8 cellular contexts compared by ENCODE assay signal in genomic region chr12:45214739-45215418, GRCh38. TPM values are rescaled to one million over a fixed set of nuclear protein-coding genes. Genes with fewer than 3 reads are reported as not detected.
A peak's percentile ranks its signal among the peaks of the same experiment; 100 is the strongest.
DNase-seq lines count a peak whose midpoint lies in the region; ATAC-seq, FAIRE-seq and TF ChIP-seq lines count a peak whose summit lies in the region.

No MANE protein-coding gene starts in this region.

- peaks cover 4% of the 10 kb centered on the region for H3K23me2 ChIP-seq in H1 (ENCODE audit: low read depth, low read length)

- H3K14ac ChIP-seq in H1 (ENCODE audit: insufficient read length): no peak overlapping the region

- peak overlapping the region in 3 of 4 experiments; percentile 67 to 95 (median 90); a peak in 4 of 7 replicates for H3K9ac ChIP-seq in H1 (replicated peaks in 1 of 4; ENCODE audit: extremely low read depth in 1 of 4, low read depth in 3 of 4, low read length in 3 of 4)

- 48% methylated on average over 11 of the region's 11 CpGs; no CpG with 5 or more reads in 1 of the 2 experiments for WGBS in H1 (ENCODE audit: extremely low coverage in 1 of 2, insufficient coverage in 1 of 2, insufficient read length in 1 of 2, insufficient replicate concordance in 2 of 2, low coverage in 1 of 2, low lambda C conversion rate in 2 of 2, missing lambda C conversion rate in 1 of 2), 2 experiments

- H3K9me3 ChIP-seq in OCI-LY7 (ENCODE audit: low read length) (no peaks in the 10 kb centered on the region), H1 (ENCODE audit: insufficient read depth in 2 of 2, low read depth in 1 of 2, low read length in 1 of 2) (no peaks in the 10 kb centered on the region)

- H3K36me3 Mint-ChIP-seq in neural crest cell (ENCODE audit: low read depth): no peaks in the 10 kb centered on the region

- H2AK5ac ChIP-seq in H1 (ENCODE audit: low read depth, low read length): no peak overlapping the region

- H3K4ac ChIP-seq in H1 (replicated peaks; ENCODE audit: insufficient read length, low read depth, low read length): no peak overlapping the region

- POLR2A ChIA-PET in OCI-LY7 (lab: Charles Lee) (interaction anchor here (0.5 to 1.3 kb wide), 10 partner anchors 17 to 1761 kb away, joined by 3 to 5 read pairs (median 3); partner anchors contain the start of gene IRAK4), H1 (lab: Charles Lee; ENCODE audit: partially characterized antibody) (interaction anchor here (0.9 to 7.5 kb wide), 11 partner anchors 8 to 49 kb away, joined by 3 to 75 read pairs (median 5); no protein-coding TSS in a partner anchor)

- H2AFZ ChIP-seq in OCI-LY7 (ENCODE audit: low read length) (peak overlapping the region; percentile 98), H1 (ENCODE audit: low read length) (peak overlapping the region; percentile 98; the same call in 1 of the 2 replicates)

- no peak overlapping the region for H3K23ac ChIP-seq in H1 (ENCODE audit: insufficient read length)

- FAIRE-seq in H1 (lab: Jason Lieb, UNC): no peak
- no peak for FAIRE-seq in urothelium cell line (lab: Jason Lieb, UNC)

- peak overlapping the region; percentile 12 for H3K56ac ChIP-seq in H1 (replicated peaks; ENCODE audit: insufficient read length, low read depth, low read length)

- BruUV-seq in OCI-LY7 (replicated peaks; lab: Mats Ljungman, UMichigan): TSS peak; percentile 80

- H2BK20ac ChIP-seq in H1 (ENCODE audit: low read length): no peak overlapping the region

- CTCF ChIA-PET in OCI-LY7 (lab: Charles Lee; ENCODE audit: unreplicated experiment) (interaction anchor here (0.9 kb wide), 1 partner anchor 15 kb away, joined by 3 read pairs; no protein-coding TSS in a partner anchor), H1 (lab: Charles Lee; ENCODE audit: partially characterized antibody) (interaction anchor here (0.5 to 2.3 kb wide), 13 partner anchors 12 to 271 kb away, joined by 3 to 8 read pairs (median 3); no protein-coding TSS in a partner anchor)

- TF ChIP-seq POLR2A in H1 (IDR thresholded peaks at IDR 0.05; ENCODE audit: control extremely low read depth in 1 of 2, low read depth in 2 of 2, low read length in 2 of 2): no peak

- H3K27me3 Mint-ChIP-seq in neural crest cell (ENCODE audit: low read depth): no peaks in the 10 kb centered on the region

- peak; percentile 24 for DNase-seq in Daoy (ENCODE audit: low read depth)
- no peak for DNase-seq in OCI-LY7 (ENCODE audit: low spot score)
- DNase-seq in H1 (ENCODE audit: low read depth in 1 of 2, low spot score in 2 of 2): no peak
- no peak for DNase-seq in neural crest cell (ENCODE audit: low read depth, low spot score)
- no peak for DNase-seq in NCI-H69 (lab: John Stamatoyannopoulos, UW)
- DNase-seq in urothelium cell line (ENCODE audit: low spot score): no peak

- H3K4me1 ChIP-seq in OCI-LY7 (ENCODE audit: insufficient read depth, low read length, poor library complexity, severe bottlenecking) (peaks cover 19% of the 10 kb centered on the region), H1 (replicated peaks in 1 of 4; ENCODE audit: control insufficient read depth in 3 of 4, insufficient read depth in 4 of 4, low read length in 3 of 4) (peaks cover 0 to 9% (median 4%) of the 10 kb centered on the region in 4 experiments; a peak in 4 of 7 replicates)

- no peaks in the 10 kb centered on the region for H3K9me3 Mint-ChIP-seq in neural crest cell

- H3K79me2 ChIP-seq in OCI-LY7 (ENCODE audit: insufficient read depth, low read depth, low read length) (peaks cover 31% of the 10 kb centered on the region), H1 (ENCODE audit: control insufficient read depth in 1 of 2, insufficient read depth in 2 of 2, low read length in 2 of 2) (peaks cover 3 to 34% of the 10 kb centered on the region in 2 experiments; a peak in 3 of 4 replicates)

- peak overlapping the region; percentile 98 for H3K27ac Mint-ChIP-seq in neural crest cell (ENCODE audit: unreplicated experiment)

- intact Hi-C loops in OCI-LY7 (cut with micrococcal nuclease; ENCODE audit: unreplicated experiment): loop anchor here (5.0 to 10.0 kb wide), 2 partner anchors 1057 to 1170 kb away; no protein-coding TSS in a partner anchor

- H3K36me3 ChIP-seq in OCI-LY7 (ENCODE audit: insufficient read depth, low read length): no peaks in the 10 kb centered on the region
- no peaks in the 10 kb centered on the region for H3K36me3 ChIP-seq in H1 (ENCODE audit: control insufficient read depth in 2 of 4, insufficient read depth in 4 of 4, low read length in 3 of 4)

- H4K91ac ChIP-seq in H1 (replicated peaks; ENCODE audit: insufficient read length, low read length): peak overlapping the region; percentile 39

- peaks cover 10% of the 10 kb centered on the region; the same call in 1 of the 2 replicates for H4K20me1 ChIP-seq in OCI-LY7 (ENCODE audit: insufficient read depth, low read length)
- H4K20me1 ChIP-seq in H1 (replicated peaks in 1 of 2; ENCODE audit: control insufficient read depth in 1 of 2, insufficient read depth in 2 of 2, low read length in 2 of 2): no peaks in the 10 kb centered on the region

- H3K9me2 ChIP-seq in OCI-LY7 (ENCODE audit: insufficient read depth, low read length): no peaks in the 10 kb centered on the region

- TF ChIP-seq CTCF in OCI-LY7 (conservative IDR thresholded peaks at IDR 0.05; ENCODE audit: low read length): no peak
- no peak for TF ChIP-seq CTCF in H1 (IDR thresholded peaks at IDR 0.05; ENCODE audit: control extremely low read depth in 1 of 3, insufficient read depth in 1 of 3, low read depth in 1 of 3, low read length in 3 of 3)
- TF ChIP-seq CTCF in neural crest cell (conservative IDR thresholded peaks at IDR 0.05): no peak

- no peak overlapping the region for H4K8ac ChIP-seq in H1 (ENCODE audit: extremely low read depth, insufficient read depth, low read length)

- H3K4me2 ChIP-seq in OCI-LY7 (ENCODE audit: low read length): peak overlapping the region; percentile 91
- H3K4me2 ChIP-seq in H1 (ENCODE audit: insufficient read depth in 1 of 2, low read depth in 2 of 2, low read length in 2 of 2): peak overlapping the region; percentile 94 to 98

- H3K79me1 ChIP-seq in H1 (ENCODE audit: low read depth, low read length): no peaks in the 10 kb centered on the region

- H4K5ac ChIP-seq in H1 (ENCODE audit: insufficient read length, low read depth, low read length): no peak overlapping the region

- TF ChIP-seq RAD21 in H1 (IDR thresholded peaks at IDR 0.05 in 1 of 2, conservative IDR thresholded peaks at IDR 0.05 in 1 of 2; ENCODE audit: low read depth in 2 of 2, low read length in 2 of 2): no peak

- no peak for TF ChIP-seq EP300 in H1 (IDR thresholded peaks at IDR 0.05; ENCODE audit: borderline replicate concordance in 1 of 2, low read depth in 2 of 2, low read length in 2 of 2)

- H3K4me3 ChIP-seq in OCI-LY7 (ENCODE audit: low read depth, low read length, poor library complexity, severe bottlenecking) (peak overlapping the region; percentile 90), H1 (ENCODE audit: extremely low read depth in 1 of 4, insufficient read depth in 2 of 4, low read depth in 3 of 4, low read length in 4 of 4) (peak overlapping the region; percentile 70 to 98 (median 84))

- H3K18ac ChIP-seq in H1 (ENCODE audit: extremely low read depth, low read length): no peak overlapping the region

- H3K4me3 Mint-ChIP-seq in neural crest cell: peak overlapping the region; percentile 94

- no peak overlapping the region for H2BK12ac ChIP-seq in H1 (ENCODE audit: low read depth, low read length)

- peaks cover 44% of the 10 kb centered on the region for H3K4me1 Mint-ChIP-seq in neural crest cell

- H3K27me3 ChIP-seq in H1 (replicated peaks in 1 of 4; ENCODE audit: control insufficient read depth in 3 of 4, extremely low read depth in 1 of 4, insufficient read depth in 3 of 4, low read length in 3 of 4): no peaks in the 10 kb centered on the region

- ATAC-seq in GM21786 (IDR thresholded peaks at IDR 0.05; ENCODE audit: unreplicated experiment) (no peak), HG02884 (IDR thresholded peaks at IDR 0.05; ENCODE audit: unreplicated experiment) (no peak)

- H2BK15ac ChIP-seq in H1 (ENCODE audit: low read length): no peak overlapping the region

- peak overlapping the region; percentile 94; the same call in 1 of the 2 replicates for H2BK5ac ChIP-seq in H1 (ENCODE audit: low read depth, low read length)

- peak overlapping the region; percentile 90 for H3K27ac ChIP-seq in OCI-LY7 (ENCODE audit: low read depth, low read length, poor library complexity, severe bottlenecking)
- peak overlapping the region; percentile 86; the same call in 1 of the 2 replicates for H3K27ac ChIP-seq in H1 (ENCODE audit: low read depth, low read length)

- no peak overlapping the region for H2BK120ac ChIP-seq in H1 (replicated peaks; ENCODE audit: low read depth, low read length)

TF ChIP-seq in H1, 55 proteins besides CTCF, POLR2A, EP300 and RAD21:
- no peak for TF ChIP-seq HDAC6 (IDR thresholded peaks at IDR 0.05; ENCODE audit: low read depth, low read length)
- no peak for TF ChIP-seq KDM5A (IDR thresholded peaks at IDR 0.05; ENCODE audit: low read length)
- TF ChIP-seq YY1 (IDR thresholded peaks at IDR 0.05; ENCODE audit: low read depth, low read length): no peak
- no peak for TF ChIP-seq SUZ12 (IDR thresholded peaks at IDR 0.05; ENCODE audit: low read length)

RNA-seq across cellular contexts. Expression of gene ANO6, which starts 1.0 kb away (rescaled TPM):
- total RNA-seq in Daoy (2014; rRNA removed; shearing (Covaris generic)): 46.9 and 52.7 TPM in 2 replicates
- total RNA-seq in OCI-LY7 (2014; rRNA removed; shearing (Covaris generic)): 11.9 and 15.0 TPM in 2 replicates
- total RNA-seq in OCI-LY7 (2022) (17.7 and 19.7 TPM in 2 replicates), neural crest cell (32.0 and 34.0 TPM in 2 replicates)
- 37.6 and 39.7 TPM in 2 replicates for total RNA-seq in H1 (2021; fragmentation: NEBNext Ultra II Directional; extraction: Animal tissue kit (Norgen Biotek cat#: 25700))
- polyA plus RNA-seq in H1 (2011; rRNA removed): 11.9 and 15.1 TPM in 2 replicates
- 18.0 TPM for polyA plus RNA-seq in H1 (2011; cell fraction: cytosol; rRNA removed)
- 12.8 TPM for polyA plus RNA-seq in H1 (2011; cell fraction: nucleus; rRNA removed)
- 15.8 to 30.8 TPM (median 22.2 TPM) in 4 replicates for polyA plus RNA-seq in H1 (2012, experiment 1 of 2)
- 1.5 TPM for polyA plus RNA-seq in H1 (2012, experiment 2 of 2)
- polyA plus RNA-seq in H1 (2013, experiment 1 of 2): 50.1 TPM
- 55.0 TPM for polyA plus RNA-seq in H1 (2013, experiment 2 of 2)
- polyA minus RNA-seq in H1 (2011; rRNA and poly(A)+ RNA removed): 40.5 and 51.2 TPM in 2 replicates
- 23.3 TPM for polyA minus RNA-seq in H1 (2011; cell fraction: cytosol; rRNA and poly(A)+ RNA removed)
- 48.0 TPM for polyA minus RNA-seq in H1 (2011; cell fraction: nucleus; rRNA and poly(A)+ RNA removed)
